8 cellular contexts compared by ENCODE assay signal in genomic region chr9:125521462-125522327, GRCh38.
A peak's percentile ranks its signal among the peaks of the same experiment; 100 is the strongest.
DNase-seq lines count a peak whose midpoint lies in the region; ATAC-seq and TF ChIP-seq lines count a peak whose summit lies in the region.

No MANE protein-coding gene starts in this region.

- H3K36me3 Mint-ChIP-seq in activated CD4-positive, alpha-beta T cell treated with anti-CD3 and anti-CD28 coated beads, Interleukin-2, amount 10 ng/mL, durations not matched to agents 24 days and 14 days (ENCODE audit: low read depth): peaks cover 20% of the 10 kb centered on the region

- TF ChIP-seq CTCF in foreskin keratinocyte (conservative IDR thresholded peaks at IDR 0.05) (no peak), omental fat pad (IDR thresholded peaks at IDR 0.05) (no peak)

- intact Hi-C loops in activated CD4-positive, alpha-beta T cell treated with anti-CD3 and anti-CD28 coated beads, Interleukin-2, amount 10 ng/mL, durations not matched to agents 24 days and 14 days (cut with micrococcal nuclease): loop anchor here (1.0 to 10.0 kb wide), 10 partner anchors 8 to 993 kb away; partner anchors contain the start of gene MAPKAP1
- intact Hi-C loops in posterior cingulate gyrus (cut with DNase I): no loop called here

- ATAC-seq in HG02981 (IDR thresholded peaks at IDR 0.05; ENCODE audit: unreplicated experiment) (peak; percentile 47), foreskin keratinocyte (peak; percentile 96), omental fat pad (ENCODE audit: low FRiP score) (no peak), GM18909 (IDR thresholded peaks at IDR 0.05; ENCODE audit: poor library complexity, unreplicated experiment) (no peak)

- H3K36me3 ChIP-seq in ACC112 (ENCODE audit: insufficient read depth, low read length): peaks cover 8% of the 10 kb centered on the region; the same call in 1 of the 2 replicates

- H3K4me3 ChIP-seq in ACC112 (ENCODE audit: low read depth, low read length): peak overlapping the region; percentile 40

- H3K27me3 ChIP-seq in ACC112 (ENCODE audit: insufficient read depth, low read length): no peaks in the 10 kb centered on the region
- H3K27me3 ChIP-seq in foreskin keratinocyte: no peaks in the 10 kb centered on the region

- H3K4me1 ChIP-seq in ACC112 (ENCODE audit: control insufficient read depth, insufficient read depth, low read length, unreplicated experiment): peaks cover 43% of the 10 kb centered on the region
- peaks cover 25% of the 10 kb centered on the region for H3K4me1 ChIP-seq in foreskin keratinocyte

- H3K27ac Mint-ChIP-seq in activated CD4-positive, alpha-beta T cell treated with anti-CD3 and anti-CD28 coated beads, Interleukin-2, amount 10 ng/mL, durations not matched to agents 24 days and 14 days: peak overlapping the region; percentile 95

- H3K4me3 Mint-ChIP-seq in activated CD4-positive, alpha-beta T cell treated with anti-CD3 and anti-CD28 coated beads, Interleukin-2, amount 10 ng/mL, durations not matched to agents 24 days and 14 days: peak overlapping the region; percentile 78

- H3K4me1 Mint-ChIP-seq in activated CD4-positive, alpha-beta T cell treated with anti-CD3 and anti-CD28 coated beads, Interleukin-2, amount 10 ng/mL, durations not matched to agents 24 days and 14 days: peaks cover 41% of the 10 kb centered on the region

- peaks cover 3% of the 10 kb centered on the region for H3K9me3 Mint-ChIP-seq in activated CD4-positive, alpha-beta T cell treated with anti-CD3 and anti-CD28 coated beads, Interleukin-2, amount 10 ng/mL, durations not matched to agents 24 days and 14 days

- no peak overlapping the region for H2AFZ ChIP-seq in ACC112 (ENCODE audit: low read length, unreplicated experiment)

- peak; percentile 84 for DNase-seq in activated CD4-positive, alpha-beta T cell treated with anti-CD3 and anti-CD28 coated beads, Interleukin-2, amount 10 ng/mL, durations not matched to agents 24 days and 14 days
- DNase-seq in foreskin keratinocyte (peak; percentile 87 to 95), stromal cell of bone marrow (ENCODE audit: low read depth) (peak; percentile 89), posterior cingulate gyrus (no peak), omental fat pad (ENCODE audit: low spot score) (no peak)

- no peaks in the 10 kb centered on the region for H3K27me3 Mint-ChIP-seq in activated CD4-positive, alpha-beta T cell treated with anti-CD3 and anti-CD28 coated beads, Interleukin-2, amount 10 ng/mL, durations not matched to agents 24 days and 14 days

- H3K79me2 ChIP-seq in ACC112 (ENCODE audit: control insufficient read depth, insufficient read depth, low read length, unreplicated experiment): peaks cover 10% of the 10 kb centered on the region

- H3K27ac ChIP-seq in ACC112 (ENCODE audit: low read depth, low read length) (peak overlapping the region; percentile 93), foreskin keratinocyte (peak overlapping the region; percentile 91)

Comparison
In these comparisons a context has a peak if more than half of its experiments do, and no peak if none do; other contexts are left out.
1. ATAC-seq: peak in HG02981 (single experiment) and foreskin keratinocyte (single experiment); none in omental fat pad (single experiment) and GM18909 (single experiment).
2. DNase-seq: peak in activated CD4-positive, alpha-beta T cell treated with anti-CD3 and anti-CD28 coated beads, Interleukin-2, amount 10 ng/mL, durations not matched to agents 24 days and 14 days (single experiment), foreskin keratinocyte (2 of 2) and stromal cell of bone marrow (single experiment); none in posterior cingulate gyrus (0 of 10) and omental fat pad (single experiment).